8 cellular contexts compared by ENCODE assay signal in the genomic region with DNA sequence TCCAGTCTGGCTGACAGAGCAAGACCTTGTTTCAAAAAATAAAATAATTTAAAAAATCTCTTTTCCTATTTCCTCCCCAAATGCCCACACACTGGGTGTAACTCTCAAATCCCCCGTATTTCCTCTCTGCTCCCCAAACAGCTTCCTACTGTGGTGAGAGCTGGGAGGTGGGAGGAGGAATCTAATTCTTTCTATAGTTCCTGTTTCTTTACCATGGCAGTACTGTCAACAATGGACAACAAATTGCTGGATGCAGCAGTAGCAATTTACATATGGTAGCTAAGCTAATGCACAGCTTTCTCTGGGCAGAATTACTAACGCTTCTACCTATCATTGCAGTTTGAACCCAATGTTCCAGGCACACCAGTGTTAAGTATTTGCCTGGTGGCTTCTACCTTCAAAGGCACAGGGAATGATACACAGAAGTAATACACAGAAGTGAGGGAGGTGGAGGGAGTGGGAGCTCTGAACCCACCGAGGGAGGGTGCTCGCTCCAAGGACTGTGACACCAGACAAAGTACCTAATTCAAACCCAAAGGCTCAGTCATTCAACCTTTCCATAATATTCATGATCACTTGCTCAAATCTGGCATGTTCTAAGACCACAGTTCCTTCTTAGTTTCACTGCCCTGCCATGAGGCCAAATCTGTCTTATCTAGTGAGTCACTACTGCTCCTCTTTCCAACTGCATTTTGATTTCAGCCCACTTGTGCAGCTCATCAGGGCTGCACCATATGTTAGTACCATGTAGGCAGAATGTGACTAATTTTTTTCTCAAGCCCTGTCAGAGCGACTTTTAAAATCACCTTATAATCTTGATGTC. TPM values are rescaled to one million over a fixed set of nuclear protein-coding genes. Genes with fewer than 3 reads are reported as not detected.
DNase-seq lines count a peak whose midpoint lies in the region; ATAC-seq, FAIRE-seq and TF ChIP-seq lines count a peak whose summit lies in the region.

No MANE protein-coding gene starts in this region.

- H3K79me2 ChIP-seq in keratinocyte (ENCODE audit: control insufficient read depth, insufficient read depth, low read length), result peaks cover 90% of the 10 kb centered on the region

- POLR2A ChIA-PET in BJ (lab: Charles Lee), result interaction anchor here (0.6 kb wide), 1 partner anchor 10 kb away, joined by 3 read pairs; no protein-coding TSS in a partner anchor

- H3K27me3 ChIP-seq in BJ (ENCODE audit: control insufficient read depth, insufficient read depth, low read length) (no peaks in the 10 kb centered on the region), keratinocyte (ENCODE audit: control insufficient read depth, extremely low read depth, insufficient read depth, low read length) (no peaks in the 10 kb centered on the region)

- H3K36me3 ChIP-seq in BJ (ENCODE audit: control insufficient read depth, insufficient read depth, low read length) (peaks cover 1% of the 10 kb centered on the region; the same call in 1 of the 2 replicates), keratinocyte (ENCODE audit: control insufficient read depth in 2 of 2, extremely low read depth in 1 of 2, insufficient read depth in 2 of 2, low read length in 2 of 2) (no peaks in the 10 kb centered on the region)

- H3K9ac ChIP-seq in keratinocyte (ENCODE audit: control insufficient read depth, extremely low read depth, insufficient read depth, low read length), result peak overlapping the region; percentile 55

- H2AFZ ChIP-seq in keratinocyte (ENCODE audit: control insufficient read depth, low read length), result no peak overlapping the region

- no peak overlapping the region for H3K4me3 ChIP-seq in BJ (ENCODE audit: low read depth, low read length)
- no peak overlapping the region for H3K4me3 ChIP-seq in keratinocyte (ENCODE audit: control insufficient read depth in 2 of 3, extremely low read depth in 1 of 3, insufficient read depth in 2 of 3, low read depth in 1 of 3, low read length in 3 of 3)

- CTCF ChIA-PET in BJ (lab: Yijun Ruan, JAX), result interaction anchor here (0.6 to 1.8 kb wide), 2 partner anchors 102 to 278 kb away, joined by 3 to 5 read pairs; no protein-coding TSS in a partner anchor

- H3K4me3 Mint-ChIP-seq in activated naive CD8-positive, alpha-beta T cell treated with anti-CD3 and anti-CD28 coated beads, Interleukin-2, amount 50 U/mL, for 24 hours, result peak overlapping the region; percentile 44

- H3K27me3 Mint-ChIP-seq in activated naive CD8-positive, alpha-beta T cell treated with anti-CD3 and anti-CD28 coated beads, Interleukin-2, amount 50 U/mL, for 24 hours, result no peaks in the 10 kb centered on the region

- TF ChIP-seq CTCF in BJ (IDR thresholded peaks at IDR 0.05; ENCODE audit: insufficient read depth, low read depth, low read length) (no peak), keratinocyte (optimal IDR thresholded peaks at IDR 0.05 in 1 of 3, IDR thresholded peaks at IDR 0.05 in 1 of 3, conservative IDR thresholded peaks at IDR 0.05 in 1 of 3; ENCODE audit: extremely low read depth in 1 of 3, insufficient read depth in 2 of 3, low read length in 3 of 3) (no peak)

- peaks cover 47% of the 10 kb centered on the region for H3K4me1 ChIP-seq in keratinocyte (ENCODE audit: control insufficient read depth, extremely low read depth, insufficient read depth, low read length)

- peak; percentile 33 for DNase-seq in BJ (ENCODE audit: low read depth)
- peak; percentile 87 for DNase-seq in NCI-H226
- DNase-seq in activated naive CD8-positive, alpha-beta T cell treated with anti-CD3 and anti-CD28 coated beads, Interleukin-2, amount 50 U/mL, for 24 hours, result peak; percentile 39
- peak; percentile 61 for DNase-seq in keratinocyte (ENCODE audit: low read depth, low spot score)
- peak; percentile 42 for DNase-seq in stimulated activated naive CD8-positive, alpha-beta T cell treated with anti-CD3 and anti-CD28 coated beads, Interleukin-15, Interleukin-2, amounts not matched to agents 100 U/mL and 50 U/mL, for 24 hours
- DNase-seq in NCI-H510A treated with DMSO at 0.1 percent for 48 hours (lab: John Stamatoyannopoulos, UW), result no peak

- peak overlapping the region; percentile 89 for H3K27ac Mint-ChIP-seq in activated naive CD8-positive, alpha-beta T cell treated with anti-CD3 and anti-CD28 coated beads, Interleukin-2, amount 50 U/mL, for 24 hours

- dilution Hi-C loops in keratinocyte (cut with MboI; ENCODE audit: extremely low pct_ligation_motif_present, low sequenced_read_pairs), result no loop called here

- peaks cover 2% of the 10 kb centered on the region for H4K20me1 ChIP-seq in keratinocyte (ENCODE audit: control insufficient read depth, extremely low read depth, insufficient read depth, low read length)

- H3K4me2 ChIP-seq in keratinocyte (ENCODE audit: control insufficient read depth, extremely low read depth, insufficient read depth, low read depth, low read length), result peak overlapping the region; percentile 68

- ATAC-seq in GM21529 (IDR thresholded peaks at IDR 0.05; ENCODE audit: unreplicated experiment) (peak; percentile 43), HG02642 (IDR thresholded peaks at IDR 0.05; ENCODE audit: poor library complexity, unreplicated experiment) (no peak)
- peak; percentile 99 for ATAC-seq in activated naive CD8-positive, alpha-beta T cell treated with anti-CD3 and anti-CD28 coated beads, Interleukin-2, amount 50 U/mL, for 24 hours
- peak; percentile 99 for ATAC-seq in stimulated activated naive CD8-positive, alpha-beta T cell treated with anti-CD3 and anti-CD28 coated beads, Interleukin-15, Interleukin-2, amounts not matched to agents 100 U/mL and 50 U/mL, for 24 hours

- H3K9me3 Mint-ChIP-seq in activated naive CD8-positive, alpha-beta T cell treated with anti-CD3 and anti-CD28 coated beads, Interleukin-2, amount 50 U/mL, for 24 hours, result no peaks in the 10 kb centered on the region

- peaks cover 9% of the 10 kb centered on the region for H3K36me3 Mint-ChIP-seq in activated naive CD8-positive, alpha-beta T cell treated with anti-CD3 and anti-CD28 coated beads, Interleukin-2, amount 50 U/mL, for 24 hours (ENCODE audit: low read depth)

- no peaks in the 10 kb centered on the region for H3K9me1 ChIP-seq in keratinocyte (ENCODE audit: control insufficient read depth, extremely low read depth, insufficient read depth, low read length)

- H3K4me1 Mint-ChIP-seq in activated naive CD8-positive, alpha-beta T cell treated with anti-CD3 and anti-CD28 coated beads, Interleukin-2, amount 50 U/mL, for 24 hours, result peaks cover 91% of the 10 kb centered on the region

- no peaks in the 10 kb centered on the region for H3K9me3 ChIP-seq in keratinocyte (ENCODE audit: control insufficient read depth, low read depth, low read length)

- peak; percentile 72 for FAIRE-seq in keratinocyte (lab: Jason Lieb, UNC)

- H3K27ac ChIP-seq in keratinocyte (ENCODE audit: control insufficient read depth, insufficient read depth, low read length), result peak overlapping the region; percentile 90

RNA-seq across cellular contexts. Expression of gene CELF1, which starts 37.9 kb away (rescaled TPM):
- polyA plus RNA-seq in BJ (2011; rRNA removed) (73.5 and 85.4 TPM in 2 replicates), keratinocyte (90.9 to 110 TPM (median 100 TPM) in 3 replicates)
- polyA minus RNA-seq in BJ (2011; rRNA and poly(A)+ RNA removed), result 121 and 134 TPM in 2 replicates
- 27.0 TPM for polyA plus RNA-seq in keratinocyte (2011; ENCODE audit: low read depth)
- 49.7 and 72.9 TPM in 2 replicates for polyA plus RNA-seq in keratinocyte (2011; cell fraction: cytosol; rRNA removed)
- polyA plus RNA-seq in keratinocyte (2011; cell fraction: nucleus; rRNA removed), result 186 and 213 TPM in 2 replicates
- polyA plus RNA-seq in keratinocyte (2012; ENCODE audit: low replicate concordance), result 27.9 and 50.7 TPM in 2 replicates
- polyA minus RNA-seq in keratinocyte, result 157 to 238 TPM (median 161 TPM) in 3 replicates
- 79.4 TPM for polyA minus RNA-seq in keratinocyte (2011; cell fraction: cytosol; rRNA and poly(A)+ RNA removed)
- polyA minus RNA-seq in keratinocyte (2011; cell fraction: nucleus; rRNA and poly(A)+ RNA removed), result 119 and 249 TPM in 2 replicates

RNA-seq across cellular contexts. Expression of gene PTPMT1, which starts 50.4 kb away (rescaled TPM):
- polyA plus RNA-seq in BJ (2011; rRNA removed) (61.9 and 69.4 TPM in 2 replicates), keratinocyte (64.9 to 78.1 TPM (median 74.4 TPM) in 3 replicates)
- polyA minus RNA-seq in BJ (2011; rRNA and poly(A)+ RNA removed), result 15.7 and 19.0 TPM in 2 replicates
- 89.3 TPM for polyA plus RNA-seq in keratinocyte (2011; ENCODE audit: low read depth)
- polyA plus RNA-seq in keratinocyte (2011; cell fraction: cytosol; rRNA removed), result 64.6 and 69.2 TPM in 2 replicates
- 27.6 and 33.0 TPM in 2 replicates for polyA plus RNA-seq in keratinocyte (2011; cell fraction: nucleus; rRNA removed)
- 70.5 and 88.5 TPM in 2 replicates for polyA plus RNA-seq in keratinocyte (2012; ENCODE audit: low replicate concordance)
- polyA minus RNA-seq in keratinocyte, result 30.7 to 37.6 TPM (median 32.9 TPM) in 3 replicates
- 54.3 TPM for polyA minus RNA-seq in keratinocyte (2011; cell fraction: cytosol; rRNA and poly(A)+ RNA removed)
- polyA minus RNA-seq in keratinocyte (2011; cell fraction: nucleus; rRNA and poly(A)+ RNA removed), result 11.2 and 12.6 TPM in 2 replicates
